Comparison of ENCODE assay signal across 10 cellular contexts in genomic region chr11:43021466-43021865, GRCh38.
A peak's percentile ranks its signal among the peaks of the same experiment; 100 is the strongest.
DNase-seq lines count a peak whose midpoint lies in the region; ATAC-seq and TF ChIP-seq lines count a peak whose summit lies in the region.
"Had no signal": no experiment of that assay in that cellular context is flagged by ENCODE, and none has a peak within 500 bp of the region (broad histone marks: within the 10 kb centered on the region; RNA-seq: fewer than 3 reads in every experiment).

No MANE protein-coding gene starts in this region.

- no peaks in the 10 kb centered on the region for H3K4me1 Mint-ChIP-seq in Calu3 (ENCODE audit: low read depth, unreplicated experiment)

- no peak overlapping the region for H3K9ac ChIP-seq in trophoblast cell (ENCODE audit: low read length)

- H3K79me2 ChIP-seq in trophoblast cell (ENCODE audit: control insufficient read depth, insufficient read depth, low read length, poor library complexity): no peaks in the 10 kb centered on the region

- H3K4me2 ChIP-seq in trophoblast cell (ENCODE audit: low read length): no peak overlapping the region

- no peak overlapping the region for H2BK120ac ChIP-seq in trophoblast cell (ENCODE audit: insufficient read depth, low read length, poor library complexity)

- no peaks in the 10 kb centered on the region for H3K9me3 ChIP-seq in trophoblast cell (ENCODE audit: insufficient read depth, low read depth, low read length)
- H3K9me3 ChIP-seq: HAP-1 had no signal

- H3K9me3 Mint-ChIP-seq in Calu3 (ENCODE audit: low read depth, unreplicated experiment): peaks cover 10% of the 10 kb centered on the region

- H3K4me3 ChIP-seq in trophoblast cell (ENCODE audit: low read depth, low read length): no peak overlapping the region
- H3K4me3 ChIP-seq: HAP-1 had no signal

- H4K8ac ChIP-seq in trophoblast cell (ENCODE audit: low read depth, low read length): no peak overlapping the region

- intact Hi-C loops in Calu3 (cut with micrococcal nuclease; ENCODE audit: unreplicated experiment): no loop called here

- H3K36me3 ChIP-seq in trophoblast cell (ENCODE audit: control insufficient read depth in 1 of 2, insufficient read depth in 2 of 2, low read length in 2 of 2): no peaks in the 10 kb centered on the region
- H3K36me3 ChIP-seq: HAP-1 had no signal

- no peak overlapping the region for H2BK12ac ChIP-seq in trophoblast cell (ENCODE audit: low read length)

- H3K4ac ChIP-seq in trophoblast cell (ENCODE audit: low read depth, low read length): no peak overlapping the region

- no peak overlapping the region for H3K18ac ChIP-seq in trophoblast cell (ENCODE audit: low read length)

- ATAC-seq in HG03139 (IDR thresholded peaks at IDR 0.05; ENCODE audit: unreplicated experiment) (peak; percentile 68), GM21619 (IDR thresholded peaks at IDR 0.05; ENCODE audit: unreplicated experiment) (no peak)

- H2AFZ ChIP-seq in trophoblast cell (ENCODE audit: insufficient read depth, low read length, poor library complexity): no peak overlapping the region

- H3K4me1 ChIP-seq in trophoblast cell (ENCODE audit: control insufficient read depth in 1 of 2, insufficient read depth in 2 of 2, low read length in 2 of 2): peaks cover 3 to 13% of the 10 kb centered on the region in 2 experiments
- H3K4me1 ChIP-seq: HAP-1 had no signal

- peak; percentile 10 to 34 for DNase-seq in SHP77 (lab: John Stamatoyannopoulos, UW)
- DNase-seq in SHP77 treated with DMSO at 0.1 percent for 48 hours (lab: John Stamatoyannopoulos, UW): no peak
- peak; percentile 58 for DNase-seq in OCI-M1 (lab: John Stamatoyannopoulos, UW)
- DNase-seq in trophoblast cell: peak in 1 of 2 donors; percentile 18
- DNase-seq in Calu3: no peak
- no peak for DNase-seq in germinal center (ENCODE audit: low spot score)
- DNase-seq: NCI-H748 treated with DMSO at 0.1 percent for 48 hours had no signal

- no peak overlapping the region for H2AK5ac ChIP-seq in trophoblast cell (ENCODE audit: low read length)

- H3K27ac Mint-ChIP-seq in Calu3 (ENCODE audit: unreplicated experiment): no peak overlapping the region

- no peak overlapping the region for H3K14ac ChIP-seq in trophoblast cell (ENCODE audit: low read length)

- H4K91ac ChIP-seq in trophoblast cell (ENCODE audit: low read depth, low read length): no peak overlapping the region

- H2BK5ac ChIP-seq in trophoblast cell (ENCODE audit: low read depth, low read length, poor library complexity): peak overlapping the region; percentile 14

- H4K12ac ChIP-seq in trophoblast cell (ENCODE audit: low read depth, low read length): no peak overlapping the region

- CTCF ChIA-PET in Calu3 (lab: Charles Lee): no interaction called here

- peak overlapping the region; percentile 73 for H3K27ac ChIP-seq in trophoblast cell (ENCODE audit: low read depth, low read length)

- no peak overlapping the region for H3K23ac ChIP-seq in trophoblast cell (ENCODE audit: low read length)

- peaks cover 2% of the 10 kb centered on the region for H3K79me1 ChIP-seq in trophoblast cell (ENCODE audit: low read length)

- no peaks in the 10 kb centered on the region for H3K36me3 Mint-ChIP-seq in Calu3 (ENCODE audit: insufficient read depth, unreplicated experiment)

- H3K27me3 ChIP-seq in trophoblast cell (ENCODE audit: insufficient read depth, low read length): no peaks in the 10 kb centered on the region

- H3K4me3 Mint-ChIP-seq in Calu3 (ENCODE audit: low read depth, unreplicated experiment): no peak overlapping the region

- no peaks in the 10 kb centered on the region for H3K27me3 Mint-ChIP-seq in Calu3 (ENCODE audit: unreplicated experiment)

- BruUV-seq in Calu3 (replicated peaks; lab: Mats Ljungman, UMichigan): no TSS peak

- TF ChIP-seq CTCF in Calu3 (IDR thresholded peaks at IDR 0.05; ENCODE audit: unreplicated experiment): no peak

Comparison
In these comparisons a context has a peak if more than half of its experiments do, and no peak if none do; other contexts are left out.
1. DNase-seq: peak in SHP77 (2 of 2) and OCI-M1 (single experiment); none in SHP77 treated with DMSO at 0.1 percent for 48 hours (single experiment), Calu3 (single experiment) and germinal center (single experiment).